ENCODE assay signal across 9 cellular contexts in genomic region chr11:65861533-65862183, GRCh38. TPM values are rescaled to one million over a fixed set of nuclear protein-coding genes. Genes with fewer than 3 reads are reported as not detected.
DNase-seq lines count a peak whose midpoint lies in the region; ATAC-seq, FAIRE-seq and TF ChIP-seq lines count a peak whose summit lies in the region.
"Had no signal": no experiment of that assay in that cellular context is flagged by ENCODE, and none has a peak within 500 bp of the region (broad histone marks: within the 10 kb centered on the region; RNA-seq: fewer than 3 reads in every experiment).

No MANE protein-coding gene starts in this region.

- no peaks in the 10 kb centered on the region for H3K27me3 Mint-ChIP-seq in activated naive CD4-positive, alpha-beta T cell treated with anti-CD3 and anti-CD28 coated beads for 36 hours (ENCODE audit: low read depth)
- no peaks in the 10 kb centered on the region for H3K27me3 Mint-ChIP-seq in type B pancreatic cell

- H3K27ac Mint-ChIP-seq in activated naive CD4-positive, alpha-beta T cell treated with anti-CD3 and anti-CD28 coated beads for 36 hours = peak overlapping the region; percentile 100
- H3K27ac Mint-ChIP-seq in type B pancreatic cell = peak overlapping the region; percentile 97

- intact Hi-C loops in activated naive CD4-positive, alpha-beta T cell treated with anti-CD3 and anti-CD28 coated beads for 36 hours (cut with micrococcal nuclease) = no loop called here

- H3K4me3 Mint-ChIP-seq in activated naive CD4-positive, alpha-beta T cell treated with anti-CD3 and anti-CD28 coated beads for 36 hours = peak overlapping the region; percentile 97
- H3K4me3 Mint-ChIP-seq in type B pancreatic cell = peak overlapping the region; percentile 90

- 90 to 92% methylated on average over 13 of the region's 13 CpGs for WGBS in lung, 2 donors

- no peaks in the 10 kb centered on the region for H3K9me3 ChIP-seq in lung (ENCODE audit: control insufficient read depth in 2 of 2, insufficient read depth in 1 of 2, low read length in 1 of 2)

- H3K4me1 Mint-ChIP-seq in activated naive CD4-positive, alpha-beta T cell treated with anti-CD3 and anti-CD28 coated beads for 36 hours (ENCODE audit: low read depth) = peaks cover 21% of the 10 kb centered on the region
- H3K4me1 Mint-ChIP-seq in type B pancreatic cell (ENCODE audit: unreplicated experiment) = peaks cover 16% of the 10 kb centered on the region

- no peaks in the 10 kb centered on the region for H3K27me3 ChIP-seq in brain microvascular endothelial cell (replicated peaks)
- no peaks in the 10 kb centered on the region for H3K27me3 ChIP-seq in lung (ENCODE audit: control insufficient read depth, insufficient read depth)

- H3K36me3 Mint-ChIP-seq in activated naive CD4-positive, alpha-beta T cell treated with anti-CD3 and anti-CD28 coated beads for 36 hours (ENCODE audit: low read depth) = peaks cover 27% of the 10 kb centered on the region
- H3K36me3 Mint-ChIP-seq in type B pancreatic cell = peaks cover 7% of the 10 kb centered on the region

- H3K27ac ChIP-seq in brain microvascular endothelial cell = peak overlapping the region; percentile 93
- H3K27ac ChIP-seq in lung (ENCODE audit: low read depth in 1 of 2, low read length in 1 of 2) = no peak overlapping the region

- in situ Hi-C loops in brain microvascular endothelial cell (cut with HindIII; ENCODE audit: low pct_ligation_motif_present, low sequenced_read_pairs) = no loop called here

- peaks cover 0 to 3% of the 10 kb centered on the region in 2 donors for H3K4me1 ChIP-seq in lung (ENCODE audit: control insufficient read depth in 2 of 2, insufficient read depth in 2 of 2, low read length in 2 of 2)

- CTCF ChIA-PET in activated naive CD4-positive, alpha-beta T cell treated with anti-CD3 and anti-CD28 coated beads for 36 hours (lab: Charles Lee) = interaction anchor here (1.0 to 6.1 kb wide), 5 partner anchors 10 to 25 kb away, joined by 4 to 178 read pairs (median 11); partner anchors contain the start of genes CCDC85B, CTSW and FIBP

- no peak for TF ChIP-seq CTCF in brain microvascular endothelial cell (IDR thresholded peaks at IDR 0.05; ENCODE audit: low read depth, low read length, missing control alignments)
- TF ChIP-seq CTCF in lung (IDR thresholded peaks at IDR 0.05; ENCODE audit: control extremely low read depth, extremely low read depth) = no peak
- no peak for TF ChIP-seq CTCF in type B pancreatic cell (conservative IDR thresholded peaks at IDR 0.05)

- H3K9me3 Mint-ChIP-seq in activated naive CD4-positive, alpha-beta T cell treated with anti-CD3 and anti-CD28 coated beads for 36 hours = no peaks in the 10 kb centered on the region
- H3K9me3 Mint-ChIP-seq in type B pancreatic cell = no peaks in the 10 kb centered on the region

- no peak for FAIRE-seq in frontal cortex (lab: Jason Lieb, UNC)

- DNase-seq in activated naive CD4-positive, alpha-beta T cell treated with anti-CD3 and anti-CD28 coated beads for 36 hours = peak; percentile 3
- no peak for DNase-seq in activated naive CD4-positive, alpha-beta T cell treated with Interleukin-2 at 50 U/mL for 16 hours
- DNase-seq in brain microvascular endothelial cell (no peak), lung (ENCODE audit: low spot score) (no peak), type B pancreatic cell (ENCODE audit: extremely low spot score, unreplicated experiment) (no peak), frontal cortex (ENCODE audit: low spot score in 2 of 2) (no peak)
- DNase-seq: DMS79 had no signal

- ATAC-seq in lung (ENCODE audit: insufficient read depth, low FRiP score) (no peak), GM19455 (IDR thresholded peaks at IDR 0.05; ENCODE audit: unreplicated experiment) (no peak), GM18870 (IDR thresholded peaks at IDR 0.05; ENCODE audit: unreplicated experiment) (no peak)

- H3K36me3 ChIP-seq in brain microvascular endothelial cell (replicated peaks) (peaks cover 48% of the 10 kb centered on the region), lung (ENCODE audit: control insufficient read depth in 2 of 2, insufficient read depth in 2 of 2, low read length in 2 of 2) (peaks cover 13 to 48% of the 10 kb centered on the region in 2 donors)

- peak overlapping the region; percentile 89 for H3K4me3 ChIP-seq in brain microvascular endothelial cell (ENCODE audit: low read depth, low read length)
- peak overlapping the region; percentile 85 for H3K4me3 ChIP-seq in lung

RNA-seq across cellular contexts. Expression of gene MUS81, which starts 1.4 kb away (rescaled TPM):
- total RNA-seq in activated naive CD4-positive, alpha-beta T cell treated with anti-CD3 and anti-CD28 coated beads for 36 hours = 10 to 100 TPM; 51.4 to 54.7 TPM
- 10 to 100 TPM; 35.0 to 61.4 TPM for total RNA-seq in lung
- polyA plus RNA-seq in lung = 10 to 100 TPM; 46.2 to 62.2 TPM
- total RNA-seq in type B pancreatic cell (ENCODE audit: low replicate concordance) = 67.9 and 72.4 TPM in 2 replicates
- 42.8 TPM for total RNA-seq in frontal cortex

RNA-seq across cellular contexts. Expression of gene CFL1, which starts 3.7 kb away (rescaled TPM):
- total RNA-seq in activated naive CD4-positive, alpha-beta T cell treated with anti-CD3 and anti-CD28 coated beads for 36 hours = 1,000 to 10,000 TPM; 1,043 to 1,085 TPM
- total RNA-seq in lung = 100 to 1,000 TPM; 387 to 967 TPM
- polyA plus RNA-seq in lung = 1,000 to 10,000 TPM in 1 of 2 donors, 100 to 1,000 TPM in 1; 493 to 1,282 TPM
- 947 and 981 TPM in 2 replicates for total RNA-seq in type B pancreatic cell (ENCODE audit: low replicate concordance)
- total RNA-seq in frontal cortex = 613 TPM

RNA-seq across cellular contexts. Expression of gene EFEMP2, which starts 10.9 kb away (rescaled TPM):
- total RNA-seq in activated naive CD4-positive, alpha-beta T cell treated with anti-CD3 and anti-CD28 coated beads for 36 hours = 10 to 100 TPM; 10.1 to 11.5 TPM
- total RNA-seq in lung = 10 to 100 TPM; 62.8 to 67.0 TPM
- 10 to 100 TPM; 34.2 to 44.8 TPM for polyA plus RNA-seq in lung
- 5.5 and 24.5 TPM in 2 replicates for total RNA-seq in type B pancreatic cell (ENCODE audit: low replicate concordance)
- total RNA-seq in frontal cortex = 13.0 TPM

RNA-seq across cellular contexts. Expression of gene CTSW, which starts 18.0 kb away (rescaled TPM):
- under 1 TPM; 0.91 to 0.95 TPM for total RNA-seq in activated naive CD4-positive, alpha-beta T cell treated with anti-CD3 and anti-CD28 coated beads for 36 hours
- total RNA-seq in lung (1 to 10 TPM; 3.1 to 4.6 TPM), type B pancreatic cell (ENCODE audit: low replicate concordance) (not detected in 2 replicates), frontal cortex (not detected)
- 1 to 10 TPM; 2.9 to 8.7 TPM for polyA plus RNA-seq in lung

RNA-seq across cellular contexts. Expression of gene FIBP, which starts 26.6 kb away (rescaled TPM):
- 10 to 100 TPM; 83.1 to 86.6 TPM for total RNA-seq in activated naive CD4-positive, alpha-beta T cell treated with anti-CD3 and anti-CD28 coated beads for 36 hours
- total RNA-seq in lung (10 to 100 TPM; 49.8 to 74.6 TPM), type B pancreatic cell (ENCODE audit: low replicate concordance) (50.9 and 74.7 TPM in 2 replicates), frontal cortex (154 TPM)
- 10 to 100 TPM; 47.1 to 77.2 TPM for polyA plus RNA-seq in lung
